8 cellular contexts compared by ENCODE assay signal in the genomic region with DNA sequence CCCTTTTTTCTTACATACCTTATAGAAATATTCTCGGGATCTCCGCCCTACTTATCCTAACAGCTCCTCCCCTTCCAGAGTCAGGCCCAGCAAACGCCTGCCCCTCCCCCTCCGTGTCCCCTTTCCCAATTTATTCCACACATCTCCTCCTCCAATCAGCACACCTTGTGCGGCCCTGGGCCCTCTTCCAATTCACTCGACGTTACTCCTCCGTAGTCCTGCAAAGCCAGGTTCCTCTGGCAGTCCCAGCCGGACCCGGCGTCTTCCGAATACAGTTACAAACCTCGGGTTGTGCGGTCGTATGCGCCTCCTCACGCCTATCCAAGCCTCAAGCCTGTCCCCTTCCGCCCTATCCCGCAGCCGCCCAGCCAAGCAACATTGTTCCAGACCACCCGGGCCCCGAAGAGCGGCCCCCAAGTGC. TPM values are rescaled to one million over a fixed set of nuclear protein-coding genes. Genes with fewer than 3 reads are reported as not detected.
A peak's percentile ranks its signal among the peaks of the same experiment; 100 is the strongest.
DNase-seq lines count a peak whose midpoint lies in the region; ATAC-seq, FAIRE-seq and TF ChIP-seq lines count a peak whose summit lies in the region.

No MANE protein-coding gene starts in this region.

- POLR2A ChIA-PET in AG04449 (lab: Yijun Ruan, JAX), result interaction anchor here (1.0 to 2.7 kb wide), 3 partner anchors 34 to 75 kb away, joined by 3 to 13 read pairs (median 7); a partner anchor contains a TSS

- no peaks in the 10 kb centered on the region for H3K27me3 ChIP-seq in ascending aorta
- no peaks in the 10 kb centered on the region for H3K27me3 ChIP-seq in iPS DF 6.9 (ENCODE audit: control insufficient read depth, insufficient read depth, low read length)

- H3K9me3 ChIP-seq in ascending aorta, result no peaks in the 10 kb centered on the region
- no peaks in the 10 kb centered on the region for H3K9me3 ChIP-seq in iPS DF 6.9 (ENCODE audit: control insufficient read depth, insufficient read depth, low read length)

- no peak for TF ChIP-seq CTCF in AG04449 (IDR thresholded peaks at IDR 0.05; ENCODE audit: insufficient read depth, low read length, missing control alignments)
- TF ChIP-seq CTCF in ascending aorta (IDR thresholded peaks at IDR 0.05), result no peak

- peak; percentile 8 for ATAC-seq in GM18502 (IDR thresholded peaks at IDR 0.05; ENCODE audit: poor library complexity, unreplicated experiment)
- peak; percentile 23 for ATAC-seq in sciatic nerve
- ATAC-seq in HG03469 (IDR thresholded peaks at IDR 0.05; ENCODE audit: unreplicated experiment), result no peak

- no peak for TF ChIP-seq POLR2A in GM12892 (IDR thresholded peaks at IDR 0.05; ENCODE audit: low read depth, low read length)

- H3K4me3 ChIP-seq in AG04449 (ENCODE audit: low read depth, low read length), result peak overlapping the region; percentile 88
- H3K4me3 ChIP-seq in ascending aorta, result peak overlapping the region; percentile 88 to 94
- H3K4me3 ChIP-seq in iPS DF 6.9 (ENCODE audit: low read length), result peak overlapping the region; percentile 82

- H3K4me1 ChIP-seq in ascending aorta (peaks cover 0 to 14% of the 10 kb centered on the region in 2 donors), iPS DF 6.9 (ENCODE audit: control insufficient read depth, insufficient read depth, low read length) (no peaks in the 10 kb centered on the region)

- no peaks in the 10 kb centered on the region for H3K36me3 ChIP-seq in ascending aorta
- no peaks in the 10 kb centered on the region for H3K36me3 ChIP-seq in iPS DF 6.9 (ENCODE audit: control insufficient read depth, insufficient read depth, low read length)

- CTCF ChIA-PET in AG04449 (lab: Yijun Ruan, JAX), result interaction anchor here (1.1 to 7.3 kb wide), 5 partner anchors 19 to 74 kb away, joined by 3 to 68 read pairs (median 5); no protein-coding TSS in a partner anchor

- no CpG with 5 or more reads among the region's 23 CpGs for WGBS in iPS DF 6.9 (ENCODE audit: insufficient coverage, insufficient read length)

- DNase-seq in AG04449 (ENCODE audit: low read depth, low spot score) (no peak), NCI-H2227 treated with DMSO at 0.1 percent for 48 hours (lab: John Stamatoyannopoulos, UW) (peak; percentile 84), ascending aorta (ENCODE audit: low spot score in 2 of 2) (peak in 1 of 2 donors; percentile 79), iPS DF 6.9 (ENCODE audit: low read depth, low spot score) (peak; percentile 58), sciatic nerve (ENCODE audit: low spot score) (peak; percentile 75), GM12892 (ENCODE audit: insufficient read length) (no peak)

- H3K27ac ChIP-seq in ascending aorta, result peak overlapping the region; percentile 96 to 98
- H3K27ac ChIP-seq in iPS DF 6.9 (ENCODE audit: low read length), result no peak overlapping the region

- intact Hi-C loops in ascending aorta (cut with DNase I) (loop anchor here (1.0 to 10.0 kb wide), 4 partner anchors 52 to 256 kb away; a partner anchor contains a TSS), sciatic nerve (cut with DNase I) (no loop called here)

- FAIRE-seq in GM12892 (lab: Jason Lieb, UNC), result no peak

RNA-seq across cellular contexts. Expression of a gene that starts 0.7 kb away (rescaled TPM):
- total RNA-seq in ascending aorta (20.2 TPM), sciatic nerve (53.0 TPM)
- 78.8 TPM for polyA plus RNA-seq in GM12892 (2012; ENCODE audit: missing spikeins)

RNA-seq across cellular contexts. Expression of a gene that starts 7.0 kb away (rescaled TPM):
- total RNA-seq in ascending aorta, result 6.6 TPM
- total RNA-seq in sciatic nerve, result 18.5 TPM
- polyA plus RNA-seq in GM12892 (2012; ENCODE audit: missing spikeins), result 79.8 TPM

RNA-seq across cellular contexts. Expression of a gene that starts 52.4 kb away (rescaled TPM):
- total RNA-seq in ascending aorta (114 TPM), sciatic nerve (287 TPM)
- polyA plus RNA-seq in GM12892 (2012; ENCODE audit: missing spikeins), result 42.1 TPM

Comparison
In these comparisons a context has a peak if more than half of its experiments do, and no peak if none do; other contexts are left out.
1. DNase-seq: peak in NCI-H2227 treated with DMSO at 0.1 percent for 48 hours (single experiment), iPS DF 6.9 (single experiment) and sciatic nerve (single experiment); none in AG04449 (single experiment) and GM12892 (single experiment).
2. Peak in every context shown above with its lines, with median percentiles within 50 percentile points of each other: H3K4me3 ChIP-seq.